Comparison of ENCODE assay signal across 2 cellular contexts in genomic region chr11:71253794-71254193, GRCh38.
A peak's percentile ranks its signal among the peaks of the same experiment; 100 is the strongest.
TF ChIP-seq lines count a peak whose summit lies in the region.

No MANE protein-coding gene starts in this region.

TF ChIP-seq in WTC11, 78 proteins besides CTCF, POLR2A, EP300 and RAD21:
- TF ChIP-seq ZBTB43 (CRISPR knock-in tag; IDR thresholded peaks at IDR 0.05) (no peak), PRDM15 (CRISPR knock-in tag; IDR thresholded peaks at IDR 0.05) (peak; percentile 14; the same call in 1 of the 2 replicates)

TF ChIP-seq in HepG2, 621 proteins besides CTCF, POLR2A, EP300 and RAD21:
- TF ChIP-seq CERS6 (CRISPR knock-in tag; IDR thresholded peaks at IDR 0.05) = no peak
- TF ChIP-seq GPN1 (CRISPR knock-in tag; IDR thresholded peaks at IDR 0.05; ENCODE audit: borderline replicate concordance) = no peak
- no peak for TF ChIP-seq ZBTB34 (CRISPR knock-in tag; IDR thresholded peaks at IDR 0.05)
- TF ChIP-seq ARNT2 (CRISPR knock-in tag; IDR thresholded peaks at IDR 0.05; ENCODE audit: low read depth) = no peak
- TF ChIP-seq BCL3 (CRISPR knock-in tag; IDR thresholded peaks at IDR 0.05) = no peak
- no peak for TF ChIP-seq TFDP1 (CRISPR knock-in tag; IDR thresholded peaks at IDR 0.05; ENCODE audit: borderline replicate concordance)
- no peak for TF ChIP-seq SKI (IDR thresholded peaks at IDR 0.05; ENCODE audit: partially characterized antibody)
- peak; percentile 8; the same call in 1 of the 2 replicates for TF ChIP-seq ZNF362 (CRISPR knock-in tag; IDR thresholded peaks at IDR 0.05; ENCODE audit: borderline replicate concordance)
- TF ChIP-seq FOXJ3 (CRISPR knock-in tag; IDR thresholded peaks at IDR 0.05; ENCODE audit: borderline replicate concordance) = 0 out of 2 replicates have a peak, but pooled peaks have one; percentile 13
- 0 out of 2 replicates have a peak, but pooled peaks have one; percentile 4 for TF ChIP-seq TBX2 (CRISPR knock-in tag; IDR thresholded peaks at IDR 0.05; ENCODE audit: borderline replicate concordance)
- no peak for TF ChIP-seq THRA (CRISPR knock-in tag; IDR thresholded peaks at IDR 0.05; ENCODE audit: borderline replicate concordance)
- TF ChIP-seq ZSCAN29 (CRISPR knock-in tag; conservative IDR thresholded peaks at IDR 0.05) = no peak
- TF ChIP-seq ARNTL (CRISPR knock-in tag; IDR thresholded peaks at IDR 0.05) = no peak; the same call in 1 of the 2 replicates
- no peak for TF ChIP-seq HNF1A (IDR thresholded peaks at IDR 0.05; ENCODE audit: low read depth)
- TF ChIP-seq HNF1A (CRISPR knock-in tag; IDR thresholded peaks at IDR 0.05; ENCODE audit: borderline replicate concordance) = 0 out of 2 replicates have a peak, but pooled peaks have one; percentile 5
- TF ChIP-seq ZNF18 (CRISPR knock-in tag; IDR thresholded peaks at IDR 0.05; ENCODE audit: insufficient replicate concordance) = no peak
- TF ChIP-seq ZNF292 (CRISPR knock-in tag; IDR thresholded peaks at IDR 0.05; ENCODE audit: borderline replicate concordance, low read depth) = no peak
- TF ChIP-seq MEIS1 (CRISPR knock-in tag; IDR thresholded peaks at IDR 0.05; ENCODE audit: borderline replicate concordance) = no peak
